In the genomic region with DNA sequence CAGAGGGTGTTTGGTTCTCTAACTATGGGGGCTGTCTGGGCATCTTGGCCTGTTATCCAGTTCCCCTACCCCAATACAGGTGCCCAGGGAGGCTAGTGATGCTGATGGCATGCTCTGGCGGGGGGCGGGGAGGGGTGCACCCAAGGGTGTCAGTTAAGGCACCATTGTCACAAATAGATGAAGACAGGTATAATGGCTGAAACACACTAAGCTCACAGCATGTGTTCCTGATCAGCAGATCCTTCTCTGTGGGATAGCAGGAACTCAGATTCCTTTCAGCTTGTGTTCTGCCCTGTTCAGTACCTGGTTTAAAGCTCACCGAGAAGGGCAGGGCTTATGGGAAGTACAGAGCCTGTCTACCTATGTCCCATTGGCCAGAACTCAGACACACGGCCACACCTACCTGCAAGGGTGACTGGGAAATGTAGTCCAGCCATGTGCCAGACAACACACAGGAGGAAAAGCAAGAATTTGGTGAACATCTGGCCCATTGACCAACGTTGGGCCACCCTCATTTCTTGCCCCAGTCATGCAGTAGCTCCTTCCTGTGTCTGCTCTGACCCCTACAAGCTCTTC, we compare ENCODE assay signal across 1 cellular context.
TF ChIP-seq lines count a peak whose summit lies in the region.

No MANE protein-coding gene starts in this region.

TF ChIP-seq in HepG2, 621 proteins besides CTCF, POLR2A, EP300 and RAD21 (continued from another document):
- TF ChIP-seq, protein P1, sequence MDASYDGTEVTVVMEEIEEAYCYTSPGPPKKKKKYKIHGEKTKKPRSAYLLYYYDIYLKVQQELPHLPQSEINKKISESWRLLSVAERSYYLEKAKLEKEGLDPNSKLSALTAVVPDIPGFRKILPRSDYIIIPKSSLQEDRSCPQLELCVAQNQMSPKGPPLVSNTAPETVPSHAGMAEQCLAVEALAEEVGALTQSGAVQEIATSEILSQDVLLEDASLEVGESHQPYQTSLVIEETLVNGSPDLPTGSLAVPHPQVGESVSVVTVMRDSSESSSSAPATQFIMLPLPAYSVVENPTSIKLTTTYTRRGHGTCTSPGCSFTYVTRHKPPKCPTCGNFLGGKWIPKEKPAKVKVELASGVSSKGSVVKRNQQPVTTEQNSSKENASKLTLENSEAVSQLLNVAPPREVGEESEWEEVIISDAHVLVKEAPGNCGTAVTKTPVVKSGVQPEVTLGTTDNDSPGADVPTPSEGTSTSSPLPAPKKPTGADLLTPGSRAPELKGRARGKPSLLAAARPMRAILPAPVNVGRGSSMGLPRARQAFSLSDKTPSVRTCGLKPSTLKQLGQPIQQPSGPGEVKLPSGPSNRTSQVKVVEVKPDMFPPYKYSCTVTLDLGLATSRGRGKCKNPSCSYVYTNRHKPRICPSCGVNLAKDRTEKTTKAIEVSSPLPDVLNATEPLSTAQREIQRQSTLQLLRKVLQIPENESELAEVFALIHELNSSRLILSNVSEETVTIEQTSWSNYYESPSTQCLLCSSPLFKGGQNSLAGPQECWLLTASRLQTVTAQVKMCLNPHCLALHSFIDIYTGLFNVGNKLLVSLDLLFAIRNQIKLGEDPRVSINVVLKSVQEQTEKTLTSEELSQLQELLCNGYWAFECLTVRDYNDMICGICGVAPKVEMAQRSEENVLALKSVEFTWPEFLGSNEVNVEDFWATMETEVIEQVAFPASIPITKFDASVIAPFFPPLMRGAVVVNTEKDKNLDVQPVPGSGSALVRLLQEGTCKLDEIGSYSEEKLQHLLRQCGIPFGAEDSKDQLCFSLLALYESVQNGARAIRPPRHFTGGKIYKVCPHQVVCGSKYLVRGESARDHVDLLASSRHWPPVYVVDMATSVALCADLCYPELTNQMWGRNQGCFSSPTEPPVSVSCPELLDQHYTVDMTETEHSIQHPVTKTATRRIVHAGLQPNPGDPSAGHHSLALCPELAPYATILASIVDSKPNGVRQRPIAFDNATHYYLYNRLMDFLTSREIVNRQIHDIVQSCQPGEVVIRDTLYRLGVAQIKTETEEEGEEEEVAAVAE (CRISPR knock-in tag; IDR thresholded peaks at IDR 0.05; ENCODE audit: borderline replicate concordance): 0 out of 2 replicates have a peak, but pooled peaks have one; percentile 36
- peak; percentile 83 for TF ChIP-seq NFYC (CRISPR knock-in tag; IDR thresholded peaks at IDR 0.05)
- TF ChIP-seq EED (CRISPR knock-in tag; IDR thresholded peaks at IDR 0.05): no peak
- peak; percentile 54; the same call in 1 of the 2 replicates for TF ChIP-seq GABPB1 (CRISPR knock-in tag; IDR thresholded peaks at IDR 0.05)
- peak; percentile 98 for TF ChIP-seq THAP11 (CRISPR knock-in tag; IDR thresholded peaks at IDR 0.05)
- TF ChIP-seq ZNF143 (CRISPR knock-in tag; IDR thresholded peaks at IDR 0.05): peak; percentile 94
- peak; percentile 78 for TF ChIP-seq HCFC1 (IDR thresholded peaks at IDR 0.05; ENCODE audit: low read depth, low read length)
- no peak for TF ChIP-seq SP1 (IDR thresholded peaks at IDR 0.05)
- peak; percentile 86 for TF ChIP-seq SP1 (CRISPR knock-in tag; IDR thresholded peaks at IDR 0.05)
- TF ChIP-seq ZNF605 (CRISPR knock-in tag; IDR thresholded peaks at IDR 0.05): peak; percentile 44; the same call in 1 of the 2 replicates
- TF ChIP-seq CHD2 (IDR thresholded peaks at IDR 0.05; ENCODE audit: low read depth, low read length): 0 out of 2 replicates have a peak, but pooled peaks have one; percentile 12
- TF ChIP-seq, protein P2, sequence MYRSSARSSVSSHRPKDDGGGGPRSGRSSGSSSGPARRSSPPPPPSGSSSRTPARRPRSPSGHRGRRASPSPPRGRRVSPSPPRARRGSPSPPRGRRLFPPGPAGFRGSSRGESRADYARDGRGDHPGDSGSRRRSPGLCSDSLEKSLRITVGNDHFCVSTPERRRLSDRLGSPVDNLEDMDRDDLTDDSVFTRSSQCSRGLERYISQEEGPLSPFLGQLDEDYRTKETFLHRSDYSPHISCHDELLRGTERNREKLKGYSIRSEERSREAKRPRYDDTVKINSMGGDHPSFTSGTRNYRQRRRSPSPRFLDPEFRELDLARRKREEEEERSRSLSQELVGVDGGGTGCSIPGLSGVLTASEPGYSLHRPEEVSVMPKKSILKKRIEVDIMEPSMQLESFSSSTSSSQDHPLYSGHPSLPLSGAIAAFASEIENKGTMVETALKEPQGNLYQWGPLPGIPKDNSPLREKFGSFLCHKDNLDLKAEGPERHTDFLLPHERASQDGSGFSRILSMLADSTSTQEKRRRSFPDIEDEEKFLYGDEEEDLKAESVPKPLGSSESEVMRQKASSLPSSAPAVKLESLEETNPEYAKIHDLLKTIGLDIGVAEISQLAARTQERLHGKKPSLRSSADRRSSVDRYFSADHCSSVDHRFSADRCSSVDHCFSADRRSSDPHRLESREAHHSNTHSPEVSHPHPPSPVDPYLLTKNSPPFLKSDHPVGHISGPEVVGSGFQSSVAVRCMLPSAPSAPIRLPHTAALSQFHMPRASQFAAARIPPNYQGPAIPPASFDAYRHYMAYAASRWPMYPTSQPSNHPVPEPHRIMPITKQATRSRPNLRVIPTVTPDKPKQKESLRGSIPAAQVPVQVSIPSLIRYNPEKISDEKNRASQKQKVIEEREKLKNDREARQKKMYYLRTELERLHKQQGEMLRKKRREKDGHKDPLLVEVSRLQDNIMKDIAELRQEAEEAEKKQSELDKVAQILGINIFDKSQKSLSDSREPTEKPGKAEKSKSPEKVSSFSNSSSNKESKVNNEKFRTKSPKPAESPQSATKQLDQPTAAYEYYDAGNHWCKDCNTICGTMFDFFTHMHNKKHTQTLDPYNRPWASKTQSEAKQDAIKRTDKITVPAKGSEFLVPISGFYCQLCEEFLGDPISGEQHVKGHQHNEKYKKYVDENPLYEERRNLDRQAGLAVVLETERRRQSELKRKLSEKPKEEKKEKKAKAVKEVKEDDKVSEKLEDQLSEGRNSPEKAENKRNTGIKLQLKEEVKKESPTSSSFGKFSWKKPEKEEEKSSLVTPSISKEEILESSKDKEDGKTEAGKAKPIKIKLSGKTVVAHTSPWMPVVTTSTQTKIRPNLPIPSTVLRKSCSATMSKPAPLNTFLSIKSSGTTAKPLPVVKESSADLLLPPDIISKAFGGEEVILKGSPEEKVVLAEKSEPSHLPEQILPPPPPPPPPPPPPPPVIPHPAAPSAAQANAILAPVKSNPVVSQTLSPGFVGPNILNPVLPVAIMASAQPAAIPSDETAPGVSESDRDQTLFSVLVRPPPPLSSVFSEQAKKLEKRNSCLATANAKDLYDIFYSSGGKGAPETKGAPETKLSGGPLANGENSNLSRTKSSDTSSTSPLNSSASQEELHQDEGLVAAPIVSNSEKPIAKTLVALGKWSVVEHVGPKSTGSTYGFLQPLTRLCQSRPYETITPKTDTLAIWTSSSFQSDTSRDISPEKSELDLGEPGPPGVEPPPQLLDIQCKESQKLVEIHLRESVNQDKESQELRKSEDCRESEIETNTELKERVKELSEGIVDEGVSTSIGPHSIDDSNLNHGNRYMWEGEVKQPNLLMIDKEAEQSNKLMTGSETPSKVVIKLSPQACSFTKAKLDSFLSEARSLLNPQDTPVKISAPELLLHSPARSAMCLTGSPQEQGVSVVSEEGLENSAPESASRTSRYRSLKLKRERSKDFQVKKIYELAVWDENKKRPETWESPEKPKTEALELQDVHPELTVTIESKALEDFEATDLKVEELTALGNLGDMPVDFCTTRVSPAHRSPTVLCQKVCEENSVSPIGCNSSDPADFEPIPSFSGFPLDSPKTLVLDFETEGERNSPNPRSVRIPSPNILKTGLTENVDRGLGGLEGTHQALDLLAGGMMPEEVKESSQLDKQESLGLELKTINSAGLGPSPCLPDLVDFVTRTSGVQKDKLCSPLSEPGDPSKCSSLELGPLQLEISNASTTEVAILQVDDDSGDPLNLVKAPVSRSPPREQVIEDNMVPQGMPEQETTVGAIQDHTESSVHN (CRISPR knock-in tag; IDR thresholded peaks at IDR 0.05): 0 out of 2 replicates have a peak, but pooled peaks have one; percentile 39
- 0 out of 2 replicates have a peak, but pooled peaks have one; percentile 30 for TF ChIP-seq SPEN (CRISPR knock-in tag; IDR thresholded peaks at IDR 0.05; ENCODE audit: low read depth)
TF ChIP-seq in HepG2: peak in this region for 16.
